Comparison of ENCODE assay signal across 2 cellular contexts in the genomic region with DNA sequence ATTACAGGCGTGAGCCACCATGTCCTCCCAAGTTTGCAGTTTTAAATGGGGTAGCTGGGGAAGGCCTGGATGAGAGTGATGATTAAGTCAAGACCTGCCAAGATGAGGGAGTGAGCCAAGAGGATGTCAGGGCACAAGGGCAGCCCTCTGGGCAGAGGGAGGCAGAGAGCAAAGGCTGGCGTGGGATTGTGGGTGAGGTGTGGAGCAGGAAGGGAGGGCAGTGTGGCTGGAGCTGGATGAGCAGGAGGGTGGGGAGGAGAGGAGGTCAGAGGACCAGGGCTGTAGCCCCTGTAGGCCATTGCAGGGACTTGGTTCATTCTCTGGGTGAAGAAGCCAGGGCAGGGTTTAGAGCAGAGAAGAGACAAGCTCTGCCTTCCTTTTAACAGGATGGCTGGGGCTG.
TF ChIP-seq lines count a peak whose summit lies in the region.

No MANE protein-coding gene starts in this region.

TF ChIP-seq in GM23338, 12 proteins besides CTCF, POLR2A, EP300 and RAD21 (continues in another document):
- TF ChIP-seq POLR2AphosphoS5 (IDR thresholded peaks at IDR 0.05; ENCODE audit: low read depth) = no peak
- TF ChIP-seq STAT1 (IDR thresholded peaks at IDR 0.05; ENCODE audit: unreplicated experiment) = no peak
- TF ChIP-seq EZH2phosphoT487 (IDR thresholded peaks at IDR 0.05; ENCODE audit: unreplicated experiment) = no peak
- no peak for TF ChIP-seq NANOG (IDR thresholded peaks at IDR 0.05; ENCODE audit: borderline replicate concordance)
- no peak for TF ChIP-seq ZNF331 (CRISPR knock-in tag; IDR thresholded peaks at IDR 0.05; ENCODE audit: low read depth)
- no peak for TF ChIP-seq JUNB (IDR thresholded peaks at IDR 0.05; ENCODE audit: unreplicated experiment)
- no peak for TF ChIP-seq ZNF114 (CRISPR knock-in tag; IDR thresholded peaks at IDR 0.05)
- TF ChIP-seq CREB1 (CRISPR knock-in tag; IDR thresholded peaks at IDR 0.05; ENCODE audit: low read depth) = no peak
- TF ChIP-seq EZH2 (IDR thresholded peaks at IDR 0.05; ENCODE audit: low read depth, unreplicated experiment) = no peak
- TF ChIP-seq, protein P1, sequence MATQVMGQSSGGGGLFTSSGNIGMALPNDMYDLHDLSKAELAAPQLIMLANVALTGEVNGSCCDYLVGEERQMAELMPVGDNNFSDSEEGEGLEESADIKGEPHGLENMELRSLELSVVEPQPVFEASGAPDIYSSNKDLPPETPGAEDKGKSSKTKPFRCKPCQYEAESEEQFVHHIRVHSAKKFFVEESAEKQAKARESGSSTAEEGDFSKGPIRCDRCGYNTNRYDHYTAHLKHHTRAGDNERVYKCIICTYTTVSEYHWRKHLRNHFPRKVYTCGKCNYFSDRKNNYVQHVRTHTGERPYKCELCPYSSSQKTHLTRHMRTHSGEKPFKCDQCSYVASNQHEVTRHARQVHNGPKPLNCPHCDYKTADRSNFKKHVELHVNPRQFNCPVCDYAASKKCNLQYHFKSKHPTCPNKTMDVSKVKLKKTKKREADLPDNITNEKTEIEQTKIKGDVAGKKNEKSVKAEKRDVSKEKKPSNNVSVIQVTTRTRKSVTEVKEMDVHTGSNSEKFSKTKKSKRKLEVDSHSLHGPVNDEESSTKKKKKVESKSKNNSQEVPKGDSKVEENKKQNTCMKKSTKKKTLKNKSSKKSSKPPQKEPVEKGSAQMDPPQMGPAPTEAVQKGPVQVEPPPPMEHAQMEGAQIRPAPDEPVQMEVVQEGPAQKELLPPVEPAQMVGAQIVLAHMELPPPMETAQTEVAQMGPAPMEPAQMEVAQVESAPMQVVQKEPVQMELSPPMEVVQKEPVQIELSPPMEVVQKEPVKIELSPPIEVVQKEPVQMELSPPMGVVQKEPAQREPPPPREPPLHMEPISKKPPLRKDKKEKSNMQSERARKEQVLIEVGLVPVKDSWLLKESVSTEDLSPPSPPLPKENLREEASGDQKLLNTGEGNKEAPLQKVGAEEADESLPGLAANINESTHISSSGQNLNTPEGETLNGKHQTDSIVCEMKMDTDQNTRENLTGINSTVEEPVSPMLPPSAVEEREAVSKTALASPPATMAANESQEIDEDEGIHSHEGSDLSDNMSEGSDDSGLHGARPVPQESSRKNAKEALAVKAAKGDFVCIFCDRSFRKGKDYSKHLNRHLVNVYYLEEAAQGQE (IDR thresholded peaks at IDR 0.05; ENCODE audit: unreplicated experiment) = no peak
- TF ChIP-seq ETS1 (IDR thresholded peaks at IDR 0.05) = no peak

TF ChIP-seq in H1, 55 proteins besides CTCF, POLR2A, EP300 and RAD21:
- TF ChIP-seq CTBP2 (IDR thresholded peaks at IDR 0.05; ENCODE audit: borderline replicate concordance, insufficient read depth, insufficient read length, low read length) (no peak), TEAD4 (IDR thresholded peaks at IDR 0.05; ENCODE audit: low read depth, low read length) (no peak), HDAC2 (IDR thresholded peaks at IDR 0.05; ENCODE audit: borderline replicate concordance in 1 of 2, low read depth in 2 of 2, low read length in 2 of 2) (no peak), CBX8 (IDR thresholded peaks at IDR 0.05; ENCODE audit: borderline replicate concordance, low read depth, low read length) (no peak), SIX5 (IDR thresholded peaks at IDR 0.05; ENCODE audit: low read depth, low read length) (no peak), MAX (IDR thresholded peaks at IDR 0.05) (no peak), JUN (IDR thresholded peaks at IDR 0.05; ENCODE audit: low read depth, low read length) (no peak), ATF2 (IDR thresholded peaks at IDR 0.05; ENCODE audit: low read length) (no peak), POLR2AphosphoS5 (IDR thresholded peaks at IDR 0.05; ENCODE audit: low read depth, low read length) (no peak), USF2 (IDR thresholded peaks at IDR 0.05; ENCODE audit: low read length) (no peak), TAF1 (IDR thresholded peaks at IDR 0.05; ENCODE audit: low read depth, low read length) (no peak)
TF ChIP-seq in H1: peak in this region for 0.
